Comparison of ENCODE assay signal across 8 cellular contexts in the genomic region with DNA sequence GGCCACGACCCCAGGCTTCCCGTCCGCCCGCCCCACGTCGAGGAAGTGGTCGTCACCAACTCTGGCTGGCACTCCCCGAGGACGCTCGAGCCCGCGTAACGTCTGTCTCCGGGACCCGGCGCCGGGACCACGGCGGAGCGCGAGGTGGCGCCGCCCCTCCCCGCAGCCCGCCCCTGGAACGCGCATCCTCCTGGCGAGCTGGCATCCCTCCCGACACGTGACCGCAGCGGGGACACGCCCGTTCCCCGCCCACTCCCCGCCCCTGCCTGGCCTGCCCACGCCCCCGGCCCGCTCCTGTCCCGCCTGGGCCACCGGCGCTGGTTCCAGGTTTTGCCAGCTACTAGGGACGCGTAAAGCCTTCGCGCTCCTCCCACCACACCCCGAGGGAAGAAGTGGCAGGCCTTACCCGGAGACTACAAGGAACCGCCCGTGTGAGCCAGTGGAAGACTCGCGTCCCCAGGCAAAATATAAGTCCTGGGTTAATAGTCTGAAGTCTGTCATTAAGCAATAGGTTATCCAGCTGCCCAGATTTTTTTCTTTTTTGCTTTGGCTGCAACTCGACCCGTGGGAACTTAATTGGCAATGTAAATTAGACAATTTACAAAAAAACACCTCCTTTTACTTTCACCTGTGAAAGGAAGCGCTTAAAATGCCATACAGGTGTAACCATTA. TPM values are rescaled to one million over a fixed set of nuclear protein-coding genes. Genes with fewer than 3 reads are reported as not detected.
DNase-seq lines count a peak whose midpoint lies in the region; FAIRE-seq and TF ChIP-seq lines count a peak whose summit lies in the region.

Gene OSBPL1A (minus strand): TSS at position 131 of the 672 bp plus-strand sequence. CDS start 20,291 bp downstream, outside the sequence.

- H3K27ac Mint-ChIP-seq in H9 (peak within 1 kb of the TSS; percentile 94 to 99 (median 98)), astrocyte (ENCODE audit: unreplicated experiment) (peak within 1 kb of the TSS; percentile 96), progenitor cell of endocrine pancreas (peak within 1 kb of the TSS; percentile 84), type B pancreatic cell (peak within 1 kb of the TSS; percentile 89)

- H3K27ac ChIP-seq in H9 (ENCODE audit: insufficient read length, low read depth, low read length) = no peak within 1 kb of the TSS
- peak within 1 kb of the TSS; percentile 76 for H3K27ac ChIP-seq in astrocyte (ENCODE audit: low read depth, low read length)
- peak within 1 kb of the TSS; percentile 80 to 87 for H3K27ac ChIP-seq in right atrium auricular region

- no peak within 1 kb of the TSS for H3T11ph ChIP-seq in H9 (ENCODE audit: low read length)

- H3K9ac ChIP-seq in H9 (ENCODE audit: extremely low read depth, insufficient read length, low read length) (peak within 1 kb of the TSS; percentile 89), astrocyte (ENCODE audit: low read length) (peak within 1 kb of the TSS; percentile 84)

- no peak within 1 kb of the TSS for H3K56ac ChIP-seq in H9 (ENCODE audit: insufficient read length, low read depth, low read length)

- H3K14ac ChIP-seq in H9 (ENCODE audit: insufficient read depth, low read length) = peak within 1 kb of the TSS; percentile 80; the same call in 1 of the 2 replicates

- no peak within 1 kb of the TSS for H2BK15ac ChIP-seq in H9 (ENCODE audit: low read depth, low read length)

- H3K4me1 Mint-ChIP-seq in H9 = peaks cover 56 to 58% of the 10 kb centered on the region in 2 experiments
- H3K4me1 Mint-ChIP-seq in astrocyte (ENCODE audit: low read depth, unreplicated experiment) = peaks cover 18% of the 10 kb centered on the region
- H3K4me1 Mint-ChIP-seq in progenitor cell of endocrine pancreas (ENCODE audit: low read depth) = peaks cover 4% of the 10 kb centered on the region
- H3K4me1 Mint-ChIP-seq in type B pancreatic cell (ENCODE audit: unreplicated experiment) = peaks cover 31% of the 10 kb centered on the region

- H3K18ac ChIP-seq in H9 (ENCODE audit: insufficient read length, low read depth, low read length) = peak within 1 kb of the TSS; percentile 86

- H3K9me3 ChIP-seq in H9 (ENCODE audit: control insufficient read depth, low read depth, low read length) (no peaks in the 10 kb centered on the region), astrocyte (ENCODE audit: insufficient read depth, low read depth, low read length) (no peaks in the 10 kb centered on the region), right atrium auricular region (no peaks in the 10 kb centered on the region)

- H3K4ac ChIP-seq in H9 (ENCODE audit: low read depth, low read length) = no peak within 1 kb of the TSS

- WGBS in H9 (ENCODE audit: extremely low coverage, insufficient read length, low lambda C conversion rate) = no CpG with 5 or more reads among the region's 55 CpGs

- H2AFZ ChIP-seq in H9 (ENCODE audit: low read length) (no peak within 1 kb of the TSS), astrocyte (ENCODE audit: low read depth, low read length) (peak within 1 kb of the TSS; percentile 98)

- no peak within 1 kb of the TSS for H2AK5ac ChIP-seq in H9 (ENCODE audit: insufficient read length, low read length)

- peak within 1 kb of the TSS; percentile 9 for H4K5ac ChIP-seq in H9 (ENCODE audit: insufficient read length, low read depth, low read length)

- no peak within 1 kb of the TSS for H4K91ac ChIP-seq in H9 (ENCODE audit: insufficient read length, low read depth, low read length)

- peak within 1 kb of the TSS; percentile 79 for H3K4me2 ChIP-seq in H9 (ENCODE audit: insufficient read depth, insufficient read length, low read length)
- H3K4me2 ChIP-seq in astrocyte (ENCODE audit: low read length) = peak within 1 kb of the TSS; percentile 96

- no peak within 1 kb of the TSS for H2BK5ac ChIP-seq in H9 (ENCODE audit: insufficient read length, low read length)

- H3K79me1 ChIP-seq in H9 (ENCODE audit: insufficient read depth, low read depth, low read length, poor library complexity, severe bottlenecking) = no peaks in the 10 kb centered on the region

- H3K4me3 ChIP-seq in astrocyte (ENCODE audit: insufficient read depth, low read depth, low read length) (peak within 1 kb of the TSS; percentile 90), right atrium auricular region (peak within 1 kb of the TSS; percentile 62 to 77)

- no peaks in the 10 kb centered on the region for H3K36me3 ChIP-seq in astrocyte (ENCODE audit: insufficient read depth, low read length)
- no peaks in the 10 kb centered on the region for H3K36me3 ChIP-seq in right atrium auricular region

- no peaks in the 10 kb centered on the region for H3K36me3 Mint-ChIP-seq in H9 (ENCODE audit: insufficient read depth in 1 of 3, low read depth in 3 of 3)
- H3K36me3 Mint-ChIP-seq in astrocyte (ENCODE audit: low read depth, unreplicated experiment) = no peaks in the 10 kb centered on the region
- no peaks in the 10 kb centered on the region for H3K36me3 Mint-ChIP-seq in progenitor cell of endocrine pancreas (ENCODE audit: insufficient read depth)
- H3K36me3 Mint-ChIP-seq in type B pancreatic cell = no peaks in the 10 kb centered on the region

- H3K4me1 ChIP-seq in H9 (ENCODE audit: insufficient read depth, low read length) (peaks cover 2% of the 10 kb centered on the region; the same call in 1 of the 2 replicates), astrocyte (ENCODE audit: insufficient read depth, low read length) (peaks cover 10% of the 10 kb centered on the region), right atrium auricular region (peaks cover 0 to 10% of the 10 kb centered on the region in 2 donors)

- no peak within 1 kb of the TSS for H4K8ac ChIP-seq in H9 (replicated peaks; ENCODE audit: insufficient read length, low read depth, low read length)

- TF ChIP-seq CTCF in H9 (conservative IDR thresholded peaks at IDR 0.05) (no peak), astrocyte (IDR thresholded peaks at IDR 0.05; ENCODE audit: insufficient read depth, low read depth, low read length) (no peak), right atrium auricular region (IDR thresholded peaks at IDR 0.05) (no peak), progenitor cell of endocrine pancreas (IDR thresholded peaks at IDR 0.05; ENCODE audit: unreplicated experiment) (peak; percentile 11), type B pancreatic cell (conservative IDR thresholded peaks at IDR 0.05) (peak; percentile 22)

- H2BK120ac ChIP-seq in H9 (ENCODE audit: low read depth, low read length, poor library complexity, severe bottlenecking) = no peak within 1 kb of the TSS

- H3K4me3 Mint-ChIP-seq in H9 (peak within 1 kb of the TSS; percentile 83 to 91), astrocyte (ENCODE audit: unreplicated experiment) (peak within 1 kb of the TSS; percentile 91), progenitor cell of endocrine pancreas (ENCODE audit: low read depth) (peak within 1 kb of the TSS; percentile 79), type B pancreatic cell (peak within 1 kb of the TSS; percentile 98)

- no peak within 1 kb of the TSS for H2BK12ac ChIP-seq in H9 (ENCODE audit: insufficient read length, low read depth, low read length)

- H3K27me3 ChIP-seq in H9 (ENCODE audit: insufficient read depth, low read length) (no peaks in the 10 kb centered on the region), astrocyte (ENCODE audit: insufficient read depth, low read length) (no peaks in the 10 kb centered on the region), right atrium auricular region (no peaks in the 10 kb centered on the region)

- H2BK20ac ChIP-seq in H9 (ENCODE audit: low read depth, low read length, poor library complexity, severe bottlenecking) = no peak within 1 kb of the TSS

- peaks cover 5% of the 10 kb centered on the region for H3K23me2 ChIP-seq in H9 (ENCODE audit: insufficient read length, low read depth, low read length, poor library complexity, severe bottlenecking)

- H3K23ac ChIP-seq in H9 (ENCODE audit: insufficient read length, low read depth, low read length) = no peak within 1 kb of the TSS

- FAIRE-seq in astrocyte (lab: Jason Lieb, UNC) = no peak

- H3K9me3 Mint-ChIP-seq in H9 = no peaks in the 10 kb centered on the region
- no peaks in the 10 kb centered on the region for H3K9me3 Mint-ChIP-seq in astrocyte (ENCODE audit: unreplicated experiment)
- H3K9me3 Mint-ChIP-seq in progenitor cell of endocrine pancreas (ENCODE audit: low read depth) = no peaks in the 10 kb centered on the region
- H3K9me3 Mint-ChIP-seq in type B pancreatic cell = no peaks in the 10 kb centered on the region

- DNase-seq in C1 segment of cervical spinal cord (lab: John Stamatoyannopoulos, UW) (peak; percentile 6 to 92 (median 84)), H9 (peak; percentile 98), NCI-H2029 (lab: John Stamatoyannopoulos, UW) (peak; percentile 88), T1000 (lab: John Stamatoyannopoulos, UW) (peak; percentile 86), astrocyte (ENCODE audit: low read depth) (peak; percentile 82), right atrium auricular region (ENCODE audit: low spot score) (peak; percentile 90), progenitor cell of endocrine pancreas (ENCODE audit: low spot score, unreplicated experiment) (peak; percentile 87), type B pancreatic cell (ENCODE audit: extremely low spot score, unreplicated experiment) (peak; percentile 91)

- H4K20me1 ChIP-seq in H9 (ENCODE audit: control insufficient read depth, insufficient read depth, insufficient read length) = no peaks in the 10 kb centered on the region
- no peaks in the 10 kb centered on the region for H4K20me1 ChIP-seq in astrocyte (ENCODE audit: insufficient read depth, low read length)

- H3K27me3 Mint-ChIP-seq in H9 (ENCODE audit: low read depth) (no peaks in the 10 kb centered on the region), astrocyte (ENCODE audit: low read depth, unreplicated experiment) (no peaks in the 10 kb centered on the region), progenitor cell of endocrine pancreas (peaks cover 28% of the 10 kb centered on the region), type B pancreatic cell (peaks cover 2% of the 10 kb centered on the region)

- H3K79me2 ChIP-seq in H9 (ENCODE audit: insufficient read depth, low read length) (peaks cover 2% of the 10 kb centered on the region; the same call in 1 of the 2 replicates), astrocyte (ENCODE audit: insufficient read depth, low read length) (peaks cover 5% of the 10 kb centered on the region)

RNA-seq across cellular contexts. Expression of gene OSBPL1A, which starts in this region (rescaled TPM):
- total RNA-seq in H9 (2021) (32.0 and 33.9 TPM in 2 replicates), astrocyte (27.7 and 29.6 TPM in 2 replicates), right atrium auricular region (10 to 100 TPM; 57.0 to 86.7 TPM), progenitor cell of endocrine pancreas (15.0 and 19.5 TPM in 2 replicates), type B pancreatic cell (ENCODE audit: low replicate concordance) (29.3 and 42.7 TPM in 2 replicates)

Comparison
In these comparisons a context has a peak if more than half of its experiments do, and no peak if none do; other contexts are left out.
1. CTCF ChIP-seq: peak in progenitor cell of endocrine pancreas (single experiment) and type B pancreatic cell (single experiment); none in H9 (single experiment), astrocyte (single experiment) and right atrium auricular region (0 of 2).
2. Peak in every context shown above with its lines, with median percentiles within 50 percentile points of each other: DNase-seq, H3K27ac Mint-ChIP-seq and H3K4me3 Mint-ChIP-seq.